ENCODE assay signal across 15 cellular contexts in genomic region chr6:122736166-122736565, GRCh38. TPM values are rescaled to one million over a fixed set of nuclear protein-coding genes. Genes with fewer than 3 reads are reported as not detected.
DNase-seq lines count a peak whose midpoint lies in the region; ATAC-seq and TF ChIP-seq lines count a peak whose summit lies in the region.
"Had no signal": no experiment of that assay in that cellular context is flagged by ENCODE, and none has a peak within 500 bp of the region (broad histone marks: within the 10 kb centered on the region; RNA-seq: fewer than 3 reads in every experiment).

No MANE protein-coding gene starts in this region.

- H3K4me3 ChIP-seq in psoas muscle, result no peak overlapping the region
- H3K4me3 ChIP-seq: body of pancreas, SJSA1 had no signal

- no peak overlapping the region for H3K27ac Mint-ChIP-seq in activated T-cell treated with anti-CD3 and anti-CD28 coated beads, Interleukin-2, amount 50 U/mL, for 24 hours
- H3K27ac Mint-ChIP-seq: CD4-positive, alpha-beta T cell had no signal

- 39 to 55% (median 40%) methylated on average over 4 of the region's 4 CpGs for WGBS in psoas muscle, 3 donors

- intact Hi-C loops in psoas muscle (cut with DNase I), result loop anchor here in 1 of 2 donors (10.0 kb wide), 1 partner anchor 579 kb away; no protein-coding TSS in a partner anchor
- intact Hi-C loops in left ventricle myocardium superior (cut with micrococcal nuclease), result loop anchor here (10.0 kb wide), 1 partner anchor 579 kb away; no protein-coding TSS in a partner anchor

- peaks cover 13% of the 10 kb centered on the region for H3K4me1 ChIP-seq in psoas muscle
- H3K4me1 ChIP-seq: body of pancreas, SJSA1 had no signal

- H3K36me3 ChIP-seq in psoas muscle (ENCODE audit: insufficient read depth in 1 of 2, low read depth in 1 of 2), result no peaks in the 10 kb centered on the region
- H3K36me3 ChIP-seq: SJSA1 had no signal

- peaks cover 9% of the 10 kb centered on the region for H3K27me3 Mint-ChIP-seq in activated T-cell treated with anti-CD3 and anti-CD28 coated beads, Interleukin-2, amount 50 U/mL, for 24 hours

- ATAC-seq in psoas muscle (peak; percentile 47 to 75 (median 52)), left ventricle myocardium superior (no peak)
- ATAC-seq: body of pancreas had no signal

- no peaks in the 10 kb centered on the region for H3K36me3 Mint-ChIP-seq in activated T-cell treated with anti-CD3 and anti-CD28 coated beads, Interleukin-2, amount 50 U/mL, for 24 hours (ENCODE audit: low read depth)

- no peaks in the 10 kb centered on the region for H3K9me3 Mint-ChIP-seq in activated T-cell treated with anti-CD3 and anti-CD28 coated beads, Interleukin-2, amount 50 U/mL, for 24 hours
- H3K9me3 Mint-ChIP-seq: CD4-positive, alpha-beta T cell had no signal

- H3K9me3 ChIP-seq in psoas muscle, result no peaks in the 10 kb centered on the region
- H3K9me3 ChIP-seq: body of pancreas, SJSA1 had no signal

- TF ChIP-seq CTCF in psoas muscle (IDR thresholded peaks at IDR 0.05), result no peak

- DNase-seq in NCI-H1105 treated with DMSO at 0.1 percent for 48 hours (lab: John Stamatoyannopoulos, UW) (peak; percentile 60), NCI-H1105 (lab: John Stamatoyannopoulos, UW) (no peak), NCI-H2107 treated with DMSO at 0.1 percent for 48 hours (lab: John Stamatoyannopoulos, UW; ENCODE audit: unreplicated experiment) (peak; percentile 87), SHP77 treated with DMSO at 0.1 percent for 48 hours (lab: John Stamatoyannopoulos, UW) (peak; percentile 44), psoas muscle (no peak), left ventricle myocardium superior (no peak), AML-193 (lab: John Stamatoyannopoulos, UW) (no peak)
- no peak for DNase-seq in activated T-cell treated with anti-CD3 and anti-CD28 coated beads, Interleukin-2, amount 50 U/mL, for 24 hours
- DNase-seq: activated CD8-positive, alpha-beta memory T cell treated with anti-CD3 and anti-CD28 coated beads for 24 hours; body of pancreas; CD4-positive, alpha-beta T cell; foreskin fibroblast; mesenchymal stem cell had no signal

- H3K4me3 Mint-ChIP-seq in activated T-cell treated with anti-CD3 and anti-CD28 coated beads, Interleukin-2, amount 50 U/mL, for 24 hours, result no peak overlapping the region
- H3K4me3 Mint-ChIP-seq: CD4-positive, alpha-beta T cell had no signal

- H3K4me1 Mint-ChIP-seq in activated T-cell treated with anti-CD3 and anti-CD28 coated beads, Interleukin-2, amount 50 U/mL, for 24 hours (ENCODE audit: low read depth), result no peaks in the 10 kb centered on the region

- H3K27ac ChIP-seq in psoas muscle, result no peak overlapping the region
- H3K27ac ChIP-seq: body of pancreas, SJSA1 had no signal

- H3K27me3 ChIP-seq in psoas muscle (ENCODE audit: insufficient read depth in 3 of 3, low read length in 2 of 3), result no peaks in the 10 kb centered on the region
- H3K27me3 ChIP-seq: body of pancreas, SJSA1 had no signal

RNA-seq across cellular contexts. Expression of gene FABP7, which starts 43.4 kb away (rescaled TPM):
- total RNA-seq in psoas muscle, result 10 to 100 TPM in 2 of 4 donors, 1 to 10 TPM in 2; 3.7 to 63.6 (median 27.1) TPM
- polyA plus RNA-seq in psoas muscle, result 10 to 100 TPM in 2 of 3 donors, 1 to 10 TPM in 1; 7.1 to 42.1 (median 31.3) TPM
- not detected for total RNA-seq in left ventricle myocardium superior
- total RNA-seq: body of pancreas; CD4-positive, alpha-beta T cell; omental fat pad; SJSA1 had no signal

RNA-seq across cellular contexts. Expression of gene SMPDL3A, which starts 52.9 kb away (rescaled TPM):
- 10 to 100 TPM; 15.1 to 38.4 (median 22.5) TPM for total RNA-seq in psoas muscle
- polyA plus RNA-seq in psoas muscle, result 10 to 100 TPM in 2 of 3 donors, 1 to 10 TPM in 1; 6.3 to 36.1 (median 35.2) TPM
- total RNA-seq in left ventricle myocardium superior, result 4.4 TPM

Comparison
In these comparisons a context has a peak if more than half of its experiments do, and no peak if none do; other contexts are left out.
1. DNase-seq: peak in NCI-H1105 treated with DMSO at 0.1 percent for 48 hours (single experiment), NCI-H2107 treated with DMSO at 0.1 percent for 48 hours (single experiment) and SHP77 treated with DMSO at 0.1 percent for 48 hours (single experiment); none in NCI-H1105 (single experiment), psoas muscle (0 of 2), left ventricle myocardium superior (single experiment), AML-193 (0 of 2) and activated T-cell treated with anti-CD3 and anti-CD28 coated beads, Interleukin-2, amount 50 U/mL, for 24 hours (single experiment).